8 cellular contexts compared by ENCODE assay signal in genomic region chr6:96521267-96521624, GRCh38. TPM values are rescaled to one million over a fixed set of nuclear protein-coding genes. Genes with fewer than 3 reads are reported as not detected.
DNase-seq lines count a peak whose midpoint lies in the region; ATAC-seq and TF ChIP-seq lines count a peak whose summit lies in the region.

No MANE protein-coding gene starts in this region.

- H3K4me1 ChIP-seq in liver (ENCODE audit: control insufficient read depth in 4 of 4, insufficient read depth in 4 of 4, low read length in 3 of 4), result peaks cover 0 to 24% (median 8%) of the 10 kb centered on the region in 4 donors

- H3K4me3 ChIP-seq in astrocyte of the spinal cord (ENCODE audit: low read depth, low read length) (peak overlapping the region; percentile 94), liver (ENCODE audit: low read depth in 1 of 3, low read length in 3 of 3) (peak overlapping the region; percentile 62 to 98 (median 94))

- ATAC-seq in HG03108 (IDR thresholded peaks at IDR 0.05; ENCODE audit: unreplicated experiment), result peak; percentile 9

- TF ChIP-seq CTCF in astrocyte of the spinal cord (IDR thresholded peaks at IDR 0.05; ENCODE audit: low read depth, low read length) (no peak), liver (IDR thresholded peaks at IDR 0.05; ENCODE audit: low read depth, low read length, missing input control) (no peak), type B pancreatic cell (conservative IDR thresholded peaks at IDR 0.05) (no peak)

- H3K27ac ChIP-seq in liver (ENCODE audit: low read depth in 1 of 2, low read length in 2 of 2), result peak overlapping the region; percentile 98 to 100

- WGBS in liver, result under 1% methylated on average over 8 of the region's 8 CpGs

- H3K9me3 Mint-ChIP-seq in type B pancreatic cell, result no peaks in the 10 kb centered on the region

- peak overlapping the region; percentile 96 to 100 for H3K9ac ChIP-seq in liver (ENCODE audit: low read depth in 1 of 2, low read length in 2 of 2)

- in situ Hi-C loops in astrocyte of the spinal cord (cut with HindIII; ENCODE audit: low sequenced_read_pairs), result no loop called here

- DNase-seq in NCI-H1105 treated with DMSO at 0.1 percent for 48 hours (lab: John Stamatoyannopoulos, UW) (peak; percentile 67), NCI-H1105 (lab: John Stamatoyannopoulos, UW) (no peak), astrocyte of the spinal cord (ENCODE audit: low read depth, low spot score) (no peak), type B pancreatic cell (ENCODE audit: extremely low spot score, unreplicated experiment) (no peak), head of caudate nucleus (no peak), SKM-1 treated with dmso at 0.1 percent for 144 hours (lab: John Stamatoyannopoulos, UW; ENCODE audit: unreplicated experiment) (no peak)

- TF ChIP-seq RAD21 in liver (IDR thresholded peaks at IDR 0.05), result no peak

- peak overlapping the region; percentile 100 for H3K27ac Mint-ChIP-seq in type B pancreatic cell

- H3K9me3 ChIP-seq in liver (ENCODE audit: control insufficient read depth in 4 of 4, low read length in 3 of 4), result no peaks in the 10 kb centered on the region

- intact Hi-C loops in head of caudate nucleus (cut with DNase I), result no loop called here

- peaks cover 13% of the 10 kb centered on the region for H3K36me3 Mint-ChIP-seq in type B pancreatic cell

- H3K4me3 Mint-ChIP-seq in type B pancreatic cell, result peak overlapping the region; percentile 100

- H3K27me3 Mint-ChIP-seq in type B pancreatic cell, result no peaks in the 10 kb centered on the region

- no peaks in the 10 kb centered on the region for H3K27me3 ChIP-seq in liver (ENCODE audit: control insufficient read depth in 4 of 4, insufficient read depth in 4 of 4, low read length in 3 of 4)

- peaks cover 7% of the 10 kb centered on the region for H3K4me1 Mint-ChIP-seq in type B pancreatic cell (ENCODE audit: unreplicated experiment)

- H3K36me3 ChIP-seq in liver (ENCODE audit: control insufficient read depth in 4 of 4, insufficient read depth in 3 of 4, low read depth in 1 of 4, low read length in 3 of 4), result peaks cover 0 to 11% (median 5%) of the 10 kb centered on the region in 4 donors

TF ChIP-seq in liver, 16 proteins besides CTCF, POLR2A, EP300 and RAD21:
- no peak for TF ChIP-seq HNF4G (IDR thresholded peaks at IDR 0.05)
- no peak for TF ChIP-seq TAF1 (conservative IDR thresholded peaks at IDR 0.05)
- no peak for TF ChIP-seq GABPA (IDR thresholded peaks at IDR 0.05 in 1 of 2, conservative IDR thresholded peaks at IDR 0.05 in 1 of 2)
- TF ChIP-seq ATF3 (IDR thresholded peaks at IDR 0.05), result no peak
- TF ChIP-seq REST (IDR thresholded peaks at IDR 0.05), result no peak
- no peak for TF ChIP-seq MAX (IDR thresholded peaks at IDR 0.05)
- TF ChIP-seq JUND (IDR thresholded peaks at IDR 0.05), result no peak
- no peak for TF ChIP-seq HNF4A (conservative IDR thresholded peaks at IDR 0.05)
- no peak for TF ChIP-seq RXRA (IDR thresholded peaks at IDR 0.05)
- no peak for TF ChIP-seq YY1 (IDR thresholded peaks at IDR 0.05)
- TF ChIP-seq EGR1 (IDR thresholded peaks at IDR 0.05; ENCODE audit: low read depth in 2 of 2), result no peak
- no peak for TF ChIP-seq FOXA1 (IDR thresholded peaks at IDR 0.05)
- TF ChIP-seq ZBTB33 (IDR thresholded peaks at IDR 0.05), result no peak
- no peak for TF ChIP-seq FOXA2 (IDR thresholded peaks at IDR 0.05)
- TF ChIP-seq SP1 (IDR thresholded peaks at IDR 0.05), result no peak
- TF ChIP-seq NR2F2 (IDR thresholded peaks at IDR 0.05), result no peak

RNA-seq across cellular contexts. Expression of gene UFL1, which starts 0.4 kb away (rescaled TPM):
- total RNA-seq in liver (10 to 100 TPM; 18.6 to 25.9 TPM), type B pancreatic cell (ENCODE audit: low replicate concordance) (21.9 and 25.1 TPM in 2 replicates)
- 10 to 100 TPM; 13.1 to 16.9 TPM for polyA plus RNA-seq in liver

RNA-seq across cellular contexts. Expression of gene FHL5, which starts 41.7 kb away (rescaled TPM):
- total RNA-seq in liver, result under 1 TPM in 1 of 2 donors, not detected in 1; 0.33 TPM
- under 1 TPM; 0.22 to 0.42 TPM for polyA plus RNA-seq in liver
- 0.14 and 0.41 TPM in 2 replicates for total RNA-seq in type B pancreatic cell (ENCODE audit: low replicate concordance)
